ENCODE assay signal across 19 cellular contexts in the genomic region with DNA sequence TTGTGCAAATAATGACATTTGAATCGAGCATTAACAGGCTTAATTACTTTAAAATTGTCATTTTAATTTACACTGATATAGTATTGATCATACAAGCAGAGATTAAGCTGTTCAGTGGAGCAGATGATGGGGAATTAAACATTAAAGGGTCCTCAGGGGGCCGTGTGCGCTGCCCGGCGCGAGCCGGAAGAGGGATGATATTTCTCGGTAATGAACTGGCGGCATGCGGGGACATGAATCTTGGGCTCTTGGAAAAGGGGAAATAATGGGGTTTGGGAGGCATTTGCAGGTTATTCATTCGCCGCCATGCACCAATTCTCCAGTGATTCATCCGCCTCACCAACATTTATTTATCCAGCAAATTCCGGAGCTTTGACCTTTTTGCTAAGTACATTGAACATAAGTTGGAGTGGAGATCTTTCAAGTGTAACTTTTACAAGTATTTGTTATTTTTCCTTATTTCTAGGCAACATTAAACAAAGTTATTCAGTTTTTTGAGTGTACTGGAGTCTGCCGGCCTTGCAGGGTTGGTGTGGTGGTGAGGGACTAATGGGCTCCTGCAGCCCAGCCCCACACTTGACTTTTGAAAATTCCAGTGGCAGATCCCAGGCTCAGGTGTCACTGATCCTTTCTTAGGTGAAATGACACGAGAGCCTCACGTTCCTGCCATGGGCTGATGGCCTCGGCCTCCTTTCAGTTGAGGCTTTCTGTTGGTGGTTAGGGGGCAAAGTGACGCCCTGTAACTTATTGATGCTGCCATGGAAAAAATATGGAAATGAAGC.
DNase-seq lines count a peak whose midpoint lies in the region; ATAC-seq, FAIRE-seq and TF ChIP-seq lines count a peak whose summit lies in the region.
"Had no signal": no experiment of that assay in that cellular context is flagged by ENCODE, and none has a peak within 500 bp of the region (broad histone marks: within the 10 kb centered on the region; RNA-seq: fewer than 3 reads in every experiment).

No MANE protein-coding gene starts in this region.

- POLR2A ChIA-PET in endothelial cell of umbilical vein (lab: Charles Lee): no interaction called here
- POLR2A ChIA-PET in naive thymus-derived CD4-positive, alpha-beta T cell (lab: Charles Lee): no interaction called here
- POLR2A ChIA-PET in activated CD4-positive, alpha-beta memory T cell treated with anti-CD3 and anti-CD28 coated beads, Interleukin-2, amount 10 ng/mL, durations not matched to agents 7 days and 5 days (lab: Charles Lee): no interaction called here

- peaks cover 22% of the 10 kb centered on the region for H3K79me2 ChIP-seq in endothelial cell of umbilical vein (ENCODE audit: control insufficient read depth, insufficient read depth, low read length)
- H3K79me2 ChIP-seq in neural cell (replicated peaks; ENCODE audit: insufficient read depth, low read length): no peaks in the 10 kb centered on the region

- 93 to 94% methylated on average over 19 of the region's 19 CpGs for WGBS in heart right ventricle, 2 donors

- no peaks in the 10 kb centered on the region for H3K9me2 ChIP-seq in neural cell (ENCODE audit: insufficient read depth, low read length)

- TF ChIP-seq CTCF in endothelial cell of umbilical vein (IDR thresholded peaks at IDR 0.05; ENCODE audit: extremely low read depth in 1 of 2, insufficient read depth in 1 of 2, low read depth in 1 of 2, low read length in 2 of 2) (no peak), neural cell (IDR thresholded peaks at IDR 0.05; ENCODE audit: poor library complexity, severe bottlenecking) (no peak), heart right ventricle (IDR thresholded peaks at IDR 0.05) (no peak)

- H3K9ac ChIP-seq in BLaER1 treated with 17β-estradiol and CSF1 and Interleukin-3, amounts not matched to agents 10 nM and 100 nM: no peak overlapping the region
- peak overlapping the region; percentile 60 for H3K9ac ChIP-seq in endothelial cell of umbilical vein (replicated peaks; ENCODE audit: extremely low read depth, insufficient read depth, low read length)
- no peak overlapping the region for H3K9ac ChIP-seq in neural cell (ENCODE audit: low read length)
- H3K9ac ChIP-seq: KMS-11 had no signal

- no TSS peak for BruUV-seq in endothelial cell of umbilical vein (replicated peaks; lab: Mats Ljungman, UMichigan)

- H4K20me1 ChIP-seq in BLaER1 treated with 17β-estradiol and CSF1 and Interleukin-3, amounts not matched to agents 10 nM and 100 nM: peaks cover 0 to 93% (median 81%) of the 10 kb centered on the region in 11 experiments; a peak in 19 of 22 replicates
- H4K20me1 ChIP-seq in endothelial cell of umbilical vein (replicated peaks; ENCODE audit: control insufficient read depth, extremely low read depth, insufficient read depth, low read length) (no peaks in the 10 kb centered on the region), neural cell (ENCODE audit: insufficient read depth) (no peaks in the 10 kb centered on the region)

- H3K4me3 ChIP-seq in BLaER1 treated with 17β-estradiol and CSF1 and Interleukin-3, amounts not matched to agents 10 nM and 100 nM: no peak overlapping the region
- peak overlapping the region in 2 of 3 experiments; percentile 34 to 44 for H3K4me3 ChIP-seq in endothelial cell of umbilical vein (replicated peaks in 1 of 3; ENCODE audit: insufficient read depth in 1 of 3, low read depth in 1 of 3, low read length in 3 of 3)
- peak overlapping the region; percentile 7 for H3K4me3 ChIP-seq in neural cell (ENCODE audit: low read length)
- H3K4me3 ChIP-seq in heart right ventricle: no peak overlapping the region
- no peak overlapping the region for H3K4me3 ChIP-seq in naive thymus-derived CD4-positive, alpha-beta T cell (ENCODE audit: low read length)
- H3K4me3 ChIP-seq: right atrium auricular region, stomach had no signal

- peaks cover 0 to 15% (median 4%) of the 10 kb centered on the region in 7 donors for H3K4me1 Mint-ChIP-seq in naive thymus-derived CD4-positive, alpha-beta T cell
- H3K4me1 Mint-ChIP-seq in activated CD4-positive, alpha-beta memory T cell treated with anti-CD3 and anti-CD28 coated beads, Interleukin-2, amount 10 ng/mL, durations not matched to agents 7 days and 5 days: peaks cover 8% of the 10 kb centered on the region

- TF ChIP-seq RAD21 in neural cell (conservative IDR thresholded peaks at IDR 0.05): no peak

- H3K27me3 Mint-ChIP-seq in naive thymus-derived CD4-positive, alpha-beta T cell: no peaks in the 10 kb centered on the region
- no peaks in the 10 kb centered on the region for H3K27me3 Mint-ChIP-seq in activated CD4-positive, alpha-beta memory T cell treated with anti-CD3 and anti-CD28 coated beads, Interleukin-2, amount 10 ng/mL, durations not matched to agents 7 days and 5 days
- H3K27me3 Mint-ChIP-seq: activated CD4-positive, alpha-beta T cell treated with anti-CD3 and anti-CD28 coated beads for 36 hours had no signal

- peaks cover 43 to 66% (median 52%) of the 10 kb centered on the region in 10 experiments for H3K4me1 ChIP-seq in BLaER1 treated with 17β-estradiol and CSF1 and Interleukin-3, amounts not matched to agents 10 nM and 100 nM
- H3K4me1 ChIP-seq in endothelial cell of umbilical vein (ENCODE audit: control insufficient read depth, extremely low read depth, insufficient read depth, low read length) (peaks cover 30% of the 10 kb centered on the region), heart right ventricle (peaks cover 0 to 9% (median 0%) of the 10 kb centered on the region in 9 donors)
- no peaks in the 10 kb centered on the region for H3K4me1 ChIP-seq in naive thymus-derived CD4-positive, alpha-beta T cell (ENCODE audit: control insufficient read depth in 2 of 2, insufficient read depth in 2 of 2, low read length in 2 of 2)

- peak; percentile 53 for DNase-seq in NCI-H69 (lab: John Stamatoyannopoulos, UW)
- DNase-seq in endothelial cell of umbilical vein (ENCODE audit: low read depth, low spot score): peak; percentile 63
- no peak for DNase-seq in heart right ventricle
- DNase-seq in naive thymus-derived CD4-positive, alpha-beta T cell: no peak
- DNase-seq in activated CD4-positive, alpha-beta memory T cell treated with anti-CD3 and anti-CD28 coated beads, Interleukin-2, amount 10 ng/mL, durations not matched to agents 7 days and 5 days: no peak
- DNase-seq: activated CD4-positive, alpha-beta T cell treated with anti-CD3 and anti-CD28 coated beads for 36 hours; activated T-cell treated with anti-CD3 and anti-CD28 coated beads, Interleukin-2, amount 50 U/mL, for 72 hours; anterior cingulate cortex; C1 segment of cervical spinal cord; GF-D8; NCI-H2081; stomach; T-helper 1 cell had no signal

- H3K4me2 ChIP-seq in BLaER1 treated with 17β-estradiol and CSF1 and Interleukin-3, amounts not matched to agents 10 nM and 100 nM: peak overlapping the region in 9 of 11 experiments; percentile 1 to 84 (median 76); a peak in 8 of 22 replicates
- H3K4me2 ChIP-seq in endothelial cell of umbilical vein (ENCODE audit: insufficient read depth, low read length) (peak overlapping the region; percentile 68), neural cell (ENCODE audit: low read length) (no peak overlapping the region)
- H3K4me2 ChIP-seq: KMS-11 had no signal

- peaks cover 0 to 20% (median 0%) of the 10 kb centered on the region in 11 experiments; a peak in 5 of 22 replicates for H3K27me3 ChIP-seq in BLaER1 treated with 17β-estradiol and CSF1 and Interleukin-3, amounts not matched to agents 10 nM and 100 nM
- H3K27me3 ChIP-seq in endothelial cell of umbilical vein (ENCODE audit: control insufficient read depth in 2 of 2, insufficient read depth in 2 of 2, low read length in 2 of 2) (no peaks in the 10 kb centered on the region), neural cell (ENCODE audit: insufficient read depth, low read depth, low read length) (no peaks in the 10 kb centered on the region), heart right ventricle (no peaks in the 10 kb centered on the region)
- no peaks in the 10 kb centered on the region for H3K27me3 ChIP-seq in naive thymus-derived CD4-positive, alpha-beta T cell (ENCODE audit: control insufficient read depth in 2 of 2, insufficient read depth in 2 of 2, low read length in 2 of 2)
- H3K27me3 ChIP-seq: right atrium auricular region, stomach had no signal

- peaks cover 0 to 22% (median 6%) of the 10 kb centered on the region in 5 donors for H3K36me3 Mint-ChIP-seq in naive thymus-derived CD4-positive, alpha-beta T cell
- H3K36me3 Mint-ChIP-seq in activated CD4-positive, alpha-beta memory T cell treated with anti-CD3 and anti-CD28 coated beads, Interleukin-2, amount 10 ng/mL, durations not matched to agents 7 days and 5 days (ENCODE audit: low read depth): no peaks in the 10 kb centered on the region

- no peaks in the 10 kb centered on the region for H3K9me1 ChIP-seq in endothelial cell of umbilical vein (replicated peaks; ENCODE audit: control insufficient read depth, extremely low read depth, insufficient read depth, low read length)

- no peak overlapping the region for H3K27ac Mint-ChIP-seq in naive thymus-derived CD4-positive, alpha-beta T cell
- H3K27ac Mint-ChIP-seq in activated CD4-positive, alpha-beta memory T cell treated with anti-CD3 and anti-CD28 coated beads, Interleukin-2, amount 10 ng/mL, durations not matched to agents 7 days and 5 days: no peak overlapping the region
- H3K27ac Mint-ChIP-seq: activated CD4-positive, alpha-beta T cell treated with anti-CD3 and anti-CD28 coated beads for 36 hours; activated T-cell treated with anti-CD3 and anti-CD28 coated beads, Interleukin-2, amount 50 U/mL, for 72 hours had no signal

- H3K4me3 Mint-ChIP-seq in naive thymus-derived CD4-positive, alpha-beta T cell: no peak overlapping the region
- H3K4me3 Mint-ChIP-seq in activated CD4-positive, alpha-beta memory T cell treated with anti-CD3 and anti-CD28 coated beads, Interleukin-2, amount 10 ng/mL, durations not matched to agents 7 days and 5 days: no peak overlapping the region
- H3K4me3 Mint-ChIP-seq: activated CD4-positive, alpha-beta T cell treated with anti-CD3 and anti-CD28 coated beads for 36 hours; activated T-cell treated with anti-CD3 and anti-CD28 coated beads, Interleukin-2, amount 50 U/mL, for 72 hours had no signal

- H2AFZ ChIP-seq in endothelial cell of umbilical vein (ENCODE audit: low read depth, low read length) (no peak overlapping the region), neural cell (ENCODE audit: low read depth, low read length) (no peak overlapping the region)

- peaks cover 0 to 15% (median 0%) of the 10 kb centered on the region in 11 experiments; a peak in 4 of 22 replicates for H3K9me3 ChIP-seq in BLaER1 treated with 17β-estradiol and CSF1 and Interleukin-3, amounts not matched to agents 10 nM and 100 nM (replicated peaks in 1 of 11)
- H3K9me3 ChIP-seq in endothelial cell of umbilical vein (replicated peaks; ENCODE audit: control insufficient read depth, insufficient read depth, low read length): no peaks in the 10 kb centered on the region
- H3K9me3 ChIP-seq in neural cell (ENCODE audit: low read length): no peaks in the 10 kb centered on the region
- H3K9me3 ChIP-seq in heart right ventricle: no peaks in the 10 kb centered on the region
- H3K9me3 ChIP-seq in naive thymus-derived CD4-positive, alpha-beta T cell (ENCODE audit: control insufficient read depth in 2 of 3, low read length in 3 of 3): no peaks in the 10 kb centered on the region
- H3K9me3 ChIP-seq: right atrium auricular region, stomach had no signal

- no peak for ATAC-seq in heart right ventricle
- ATAC-seq in naive thymus-derived CD4-positive, alpha-beta T cell: no peak
- ATAC-seq in GM19351 (IDR thresholded peaks at IDR 0.05; ENCODE audit: unreplicated experiment): no peak
- ATAC-seq: activated CD4-positive, alpha-beta T cell treated with anti-CD3 and anti-CD28 coated beads for 36 hours; activated T-cell treated with anti-CD3 and anti-CD28 coated beads, Interleukin-2, amount 50 U/mL, for 72 hours had no signal

- CTCF ChIA-PET in endothelial cell of umbilical vein (lab: Charles Lee): interaction anchor here (1.0 to 3.5 kb wide), 3 partner anchors 8 to 15 kb away, joined by 3 to 21 read pairs (median 4); no protein-coding TSS in a partner anchor
- CTCF ChIA-PET in naive thymus-derived CD4-positive, alpha-beta T cell (lab: Charles Lee): no interaction called here
- CTCF ChIA-PET in activated CD4-positive, alpha-beta memory T cell treated with anti-CD3 and anti-CD28 coated beads, Interleukin-2, amount 10 ng/mL, durations not matched to agents 7 days and 5 days (lab: Charles Lee): no interaction called here

- intact Hi-C loops in endothelial cell of umbilical vein (cut with micrococcal nuclease): loop anchor here (5.0 to 10.0 kb wide), 3 partner anchors 119 to 637 kb away; a partner anchor contains a TSS
- intact Hi-C loops in heart right ventricle (cut with DNase I): no loop called here
- intact Hi-C loops in naive thymus-derived CD4-positive, alpha-beta T cell (cut with micrococcal nuclease): no loop called here

- dilution Hi-C loops in endothelial cell of umbilical vein (cut with MboI; ENCODE audit: extremely low pct_ligation_motif_present, low sequenced_read_pairs): no loop called here

- H3K9me3 Mint-ChIP-seq in naive thymus-derived CD4-positive, alpha-beta T cell: no peaks in the 10 kb centered on the region
- no peaks in the 10 kb centered on the region for H3K9me3 Mint-ChIP-seq in activated CD4-positive, alpha-beta memory T cell treated with anti-CD3 and anti-CD28 coated beads, Interleukin-2, amount 10 ng/mL, durations not matched to agents 7 days and 5 days
- H3K9me3 Mint-ChIP-seq: activated T-cell treated with anti-CD3 and anti-CD28 coated beads, Interleukin-2, amount 50 U/mL, for 72 hours had no signal

- no peak for TF ChIP-seq EP300 in neural cell (conservative IDR thresholded peaks at IDR 0.05; ENCODE audit: poor library complexity, severe bottlenecking)

- peaks cover 0 to 19% (median 0%) of the 10 kb centered on the region in 11 experiments; a peak in 6 of 22 replicates for H3K36me3 ChIP-seq in BLaER1 treated with 17β-estradiol and CSF1 and Interleukin-3, amounts not matched to agents 10 nM and 100 nM
- H3K36me3 ChIP-seq in endothelial cell of umbilical vein (ENCODE audit: control insufficient read depth in 2 of 2, extremely low read depth in 1 of 2, insufficient read depth in 2 of 2, low read length in 2 of 2): no peaks in the 10 kb centered on the region
- H3K36me3 ChIP-seq in neural cell (ENCODE audit: insufficient read depth, low read length): no peaks in the 10 kb centered on the region
- H3K36me3 ChIP-seq in heart right ventricle: peaks cover 0 to 17% (median 0%) of the 10 kb centered on the region in 9 donors
- H3K36me3 ChIP-seq in naive thymus-derived CD4-positive, alpha-beta T cell (ENCODE audit: control insufficient read depth in 2 of 3, insufficient read depth in 3 of 3, low read length in 3 of 3): no peaks in the 10 kb centered on the region
- H3K36me3 ChIP-seq: right atrium auricular region had no signal

- no peak for TF ChIP-seq POLR2A in endothelial cell of umbilical vein (IDR thresholded peaks at IDR 0.05; ENCODE audit: low read depth, low read length)

- no peak overlapping the region for H3K27ac ChIP-seq in BLaER1 treated with 17β-estradiol and CSF1 and Interleukin-3, amounts not matched to agents 10 nM and 100 nM
- peak overlapping the region; percentile 87 for H3K27ac ChIP-seq in endothelial cell of umbilical vein (ENCODE audit: insufficient read depth, low read depth, low read length)
- H3K27ac ChIP-seq in neural cell (ENCODE audit: low read length): peak overlapping the region; percentile 9
- no peak overlapping the region for H3K27ac ChIP-seq in heart right ventricle
- no peak overlapping the region for H3K27ac ChIP-seq in naive thymus-derived CD4-positive, alpha-beta T cell (ENCODE audit: low read depth, low read length)
- H3K27ac ChIP-seq: KMS-11, right atrium auricular region, stomach had no signal

- peak; percentile 88 for FAIRE-seq in endothelial cell of umbilical vein (lab: Jason Lieb, UNC)
- FAIRE-seq: endometrium had no signal

- H3F3A ChIP-seq in neural cell (ENCODE audit: insufficient read depth, low read length, poor library complexity, severe bottlenecking): peaks cover 8% of the 10 kb centered on the region

Comparison
In these comparisons a context has a peak if more than half of its experiments do, and no peak if none do; other contexts are left out.
1. H3K27ac ChIP-seq: peak in endothelial cell of umbilical vein (single experiment) and neural cell (single experiment); none in BLaER1 treated with 17β-estradiol and CSF1 and Interleukin-3, amounts not matched to agents 10 nM and 100 nM (0 of 11), heart right ventricle (0 of 10) and naive thymus-derived CD4-positive, alpha-beta T cell (single experiment).
2. H3K4me3 ChIP-seq: peak in endothelial cell of umbilical vein (2 of 3) and neural cell (single experiment); none in BLaER1 treated with 17β-estradiol and CSF1 and Interleukin-3, amounts not matched to agents 10 nM and 100 nM (0 of 10), heart right ventricle (0 of 10) and naive thymus-derived CD4-positive, alpha-beta T cell (single experiment).
3. DNase-seq: peak in NCI-H69 (single experiment) and endothelial cell of umbilical vein (single experiment); none in heart right ventricle (0 of 2), naive thymus-derived CD4-positive, alpha-beta T cell (0 of 9) and activated CD4-positive, alpha-beta memory T cell treated with anti-CD3 and anti-CD28 coated beads, Interleukin-2, amount 10 ng/mL, durations not matched to agents 7 days and 5 days (single experiment).